Comparison of ENCODE assay signal across 8 cellular contexts in genomic region chr20:63740070-63740500, GRCh38. TPM values are rescaled to one million over a fixed set of nuclear protein-coding genes. Genes with fewer than 3 reads are reported as not detected.
DNase-seq lines count a peak whose midpoint lies in the region; ATAC-seq and TF ChIP-seq lines count a peak whose summit lies in the region.

No MANE protein-coding gene starts in this region.

- ATAC-seq in HG02840 (IDR thresholded peaks at IDR 0.05; ENCODE audit: low FRiP score, unreplicated experiment) (peak; percentile 17), HG03520 (IDR thresholded peaks at IDR 0.05; ENCODE audit: unreplicated experiment) (no peak)

- no peak for TF ChIP-seq CTCF in choroid plexus epithelial cell (conservative IDR thresholded peaks at IDR 0.05; ENCODE audit: low read depth, low read length)

- H3K4me3 ChIP-seq in choroid plexus epithelial cell (ENCODE audit: low read depth, low read length): peak overlapping the region; percentile 69

- peak; percentile 52 for DNase-seq in ELR (ENCODE audit: low read depth)
- peak; percentile 31 for DNase-seq in SW480 (ENCODE audit: low spot score)
- peak; percentile 31 for DNase-seq in choroid plexus epithelial cell (ENCODE audit: low read depth)
- peak; percentile 1 for DNase-seq in kidney glomerular epithelial cell (lab: John Stamatoyannopoulos, UW)
- peak; percentile 44 to 73 (median 64) for DNase-seq in stimulated activated naive CD4-positive, alpha-beta T cell (lab: John Stamatoyannopoulos, UW)
- DNase-seq in H4 (ENCODE audit: low spot score): no peak

RNA-seq across cellular contexts. Expression of gene SLC2A4RG, which starts 0.5 kb away (rescaled TPM):
- total RNA-seq in H4 (2014; rRNA removed; shearing (Covaris generic)): 12.9 and 18.8 TPM in 2 replicates

RNA-seq across cellular contexts. Expression of gene LIME1, which starts 3.6 kb away (rescaled TPM):
- total RNA-seq in H4 (2014; rRNA removed; shearing (Covaris generic)): 0.27 and 0.68 TPM in 2 replicates

RNA-seq across cellular contexts. Expression of gene ZGPAT, which starts 32.2 kb away (rescaled TPM):
- total RNA-seq in H4 (2014; rRNA removed; shearing (Covaris generic)): 5.4 and 9.4 TPM in 2 replicates

RNA-seq across cellular contexts. Expression of gene ARFRP1, which starts 32.3 kb away (rescaled TPM):
- 24.6 and 36.0 TPM in 2 replicates for total RNA-seq in H4 (2014; rRNA removed; shearing (Covaris generic))

RNA-seq across cellular contexts. Expression of gene TNFRSF6B, which starts 43.6 kb away (rescaled TPM):
- 0.10 and 0.39 TPM in 2 replicates for total RNA-seq in H4 (2014; rRNA removed; shearing (Covaris generic))
